In the genomic region with DNA sequence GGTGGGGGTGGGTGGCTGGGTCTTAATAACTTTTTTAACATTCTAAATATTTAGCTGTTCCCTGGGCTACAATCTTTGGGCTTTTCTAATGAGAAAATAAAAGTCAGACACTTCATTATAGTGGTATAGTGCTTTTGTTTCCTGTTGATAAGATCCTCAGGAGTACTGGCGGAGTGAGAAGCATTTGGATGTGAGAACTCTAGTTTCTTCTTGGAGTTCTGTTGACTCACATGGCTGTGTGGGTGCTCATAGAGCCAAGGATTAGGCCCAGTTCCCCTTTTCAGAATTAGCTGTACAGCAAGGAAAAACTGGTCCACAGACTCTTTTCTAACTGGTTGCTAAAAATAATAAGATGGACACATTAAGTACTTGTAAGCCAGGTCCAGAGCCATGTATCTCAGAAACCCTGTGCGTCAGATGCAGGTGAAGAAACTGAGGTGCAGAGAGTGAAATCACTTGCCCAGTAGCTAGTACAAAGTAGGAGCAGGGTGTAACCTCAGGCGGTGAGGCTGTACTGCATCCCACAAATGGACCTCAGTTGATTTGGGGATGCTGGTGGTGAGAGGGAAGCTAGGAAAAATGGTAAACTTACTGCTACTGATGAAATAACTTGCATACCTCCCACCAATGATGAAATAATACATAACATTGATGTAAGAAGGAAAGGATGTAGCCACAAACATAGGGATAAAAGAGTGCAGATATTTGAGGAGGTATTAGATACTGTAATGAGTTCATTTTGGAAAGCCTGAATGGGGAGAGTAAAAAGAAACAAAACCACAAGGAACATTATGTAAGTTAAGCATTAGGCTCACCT, we compare ENCODE assay signal across 1 cellular context.
TF ChIP-seq lines count a peak whose summit lies in the region.

No MANE protein-coding gene starts in this region.

TF ChIP-seq in K562, 482 proteins besides CTCF, POLR2A, EP300 and RAD21 (continued from another document):
- TF ChIP-seq, protein P1, sequence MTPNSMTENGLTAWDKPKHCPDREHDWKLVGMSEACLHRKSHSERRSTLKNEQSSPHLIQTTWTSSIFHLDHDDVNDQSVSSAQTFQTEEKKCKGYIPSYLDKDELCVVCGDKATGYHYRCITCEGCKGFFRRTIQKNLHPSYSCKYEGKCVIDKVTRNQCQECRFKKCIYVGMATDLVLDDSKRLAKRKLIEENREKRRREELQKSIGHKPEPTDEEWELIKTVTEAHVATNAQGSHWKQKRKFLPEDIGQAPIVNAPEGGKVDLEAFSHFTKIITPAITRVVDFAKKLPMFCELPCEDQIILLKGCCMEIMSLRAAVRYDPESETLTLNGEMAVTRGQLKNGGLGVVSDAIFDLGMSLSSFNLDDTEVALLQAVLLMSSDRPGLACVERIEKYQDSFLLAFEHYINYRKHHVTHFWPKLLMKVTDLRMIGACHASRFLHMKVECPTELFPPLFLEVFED (CRISPR knock-in tag; conservative IDR thresholded peaks at IDR 0.05) = no peak
- 0 out of 2 replicates have a peak, but pooled peaks have one; percentile 2 for TF ChIP-seq TAL1 (IDR thresholded peaks at IDR 0.05)
- TF ChIP-seq, protein P2, sequence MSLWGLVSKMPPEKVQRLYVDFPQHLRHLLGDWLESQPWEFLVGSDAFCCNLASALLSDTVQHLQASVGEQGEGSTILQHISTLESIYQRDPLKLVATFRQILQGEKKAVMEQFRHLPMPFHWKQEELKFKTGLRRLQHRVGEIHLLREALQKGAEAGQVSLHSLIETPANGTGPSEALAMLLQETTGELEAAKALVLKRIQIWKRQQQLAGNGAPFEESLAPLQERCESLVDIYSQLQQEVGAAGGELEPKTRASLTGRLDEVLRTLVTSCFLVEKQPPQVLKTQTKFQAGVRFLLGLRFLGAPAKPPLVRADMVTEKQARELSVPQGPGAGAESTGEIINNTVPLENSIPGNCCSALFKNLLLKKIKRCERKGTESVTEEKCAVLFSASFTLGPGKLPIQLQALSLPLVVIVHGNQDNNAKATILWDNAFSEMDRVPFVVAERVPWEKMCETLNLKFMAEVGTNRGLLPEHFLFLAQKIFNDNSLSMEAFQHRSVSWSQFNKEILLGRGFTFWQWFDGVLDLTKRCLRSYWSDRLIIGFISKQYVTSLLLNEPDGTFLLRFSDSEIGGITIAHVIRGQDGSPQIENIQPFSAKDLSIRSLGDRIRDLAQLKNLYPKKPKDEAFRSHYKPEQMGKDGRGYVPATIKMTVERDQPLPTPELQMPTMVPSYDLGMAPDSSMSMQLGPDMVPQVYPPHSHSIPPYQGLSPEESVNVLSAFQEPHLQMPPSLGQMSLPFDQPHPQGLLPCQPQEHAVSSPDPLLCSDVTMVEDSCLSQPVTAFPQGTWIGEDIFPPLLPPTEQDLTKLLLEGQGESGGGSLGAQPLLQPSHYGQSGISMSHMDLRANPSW (CRISPR knock-in tag; IDR thresholded peaks at IDR 0.05) = no peak
- 0 out of 2 replicates have a peak, but pooled peaks have one; percentile 25 for TF ChIP-seq MYC (IDR thresholded peaks at IDR 0.05; ENCODE audit: low read depth, low read length)
- TF ChIP-seq MYC (CRISPR knock-in tag; IDR thresholded peaks at IDR 0.05; ENCODE audit: borderline replicate concordance, low read depth) = no peak
- peak; percentile 67 for TF ChIP-seq FOSL1 (tag; conservative IDR thresholded peaks at IDR 0.05)
- no peak for TF ChIP-seq MCM7 (IDR thresholded peaks at IDR 0.05)
- TF ChIP-seq CEBPG (CRISPR knock-in tag; IDR thresholded peaks at IDR 0.05) = peak; percentile 70; the same call in 1 of the 2 replicates
- peak; percentile 87 to 95 for TF ChIP-seq CEBPG (tag; conservative IDR thresholded peaks at IDR 0.05 in 1 of 2, IDR thresholded peaks at IDR 0.05 in 1 of 2)
- TF ChIP-seq SMARCC2 (IDR thresholded peaks at IDR 0.05; ENCODE audit: low read depth) = peak; percentile 26; the same call in 1 of the 2 replicates
- 0 out of 2 replicates have a peak, but pooled peaks have one; percentile 47 for TF ChIP-seq SMAD4 (CRISPR knock-in tag; conservative IDR thresholded peaks at IDR 0.05)
- peak; percentile 99 for TF ChIP-seq SPI1 (IDR thresholded peaks at IDR 0.05; ENCODE audit: borderline replicate concordance, low read depth, low read length)
- TF ChIP-seq ZNF24 (IDR thresholded peaks at IDR 0.05) = 0 out of 2 replicates have a peak, but pooled peaks have one; percentile 18
- peak in 1 of 2 experiments; percentile 69; a peak in 2 of 4 replicates for TF ChIP-seq FOXA3 (CRISPR knock-in tag; conservative IDR thresholded peaks at IDR 0.05 in 1 of 2, IDR thresholded peaks at IDR 0.05 in 1 of 2)
- TF ChIP-seq, protein P3, sequence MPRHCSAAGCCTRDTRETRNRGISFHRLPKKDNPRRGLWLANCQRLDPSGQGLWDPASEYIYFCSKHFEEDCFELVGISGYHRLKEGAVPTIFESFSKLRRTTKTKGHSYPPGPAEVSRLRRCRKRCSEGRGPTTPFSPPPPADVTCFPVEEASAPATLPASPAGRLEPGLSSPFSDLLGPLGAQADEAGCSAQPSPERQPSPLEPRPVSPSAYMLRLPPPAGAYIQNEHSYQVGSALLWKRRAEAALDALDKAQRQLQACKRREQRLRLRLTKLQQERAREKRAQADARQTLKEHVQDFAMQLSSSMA (CRISPR knock-in tag; IDR thresholded peaks at IDR 0.05) = no peak
